In the genomic region with DNA sequence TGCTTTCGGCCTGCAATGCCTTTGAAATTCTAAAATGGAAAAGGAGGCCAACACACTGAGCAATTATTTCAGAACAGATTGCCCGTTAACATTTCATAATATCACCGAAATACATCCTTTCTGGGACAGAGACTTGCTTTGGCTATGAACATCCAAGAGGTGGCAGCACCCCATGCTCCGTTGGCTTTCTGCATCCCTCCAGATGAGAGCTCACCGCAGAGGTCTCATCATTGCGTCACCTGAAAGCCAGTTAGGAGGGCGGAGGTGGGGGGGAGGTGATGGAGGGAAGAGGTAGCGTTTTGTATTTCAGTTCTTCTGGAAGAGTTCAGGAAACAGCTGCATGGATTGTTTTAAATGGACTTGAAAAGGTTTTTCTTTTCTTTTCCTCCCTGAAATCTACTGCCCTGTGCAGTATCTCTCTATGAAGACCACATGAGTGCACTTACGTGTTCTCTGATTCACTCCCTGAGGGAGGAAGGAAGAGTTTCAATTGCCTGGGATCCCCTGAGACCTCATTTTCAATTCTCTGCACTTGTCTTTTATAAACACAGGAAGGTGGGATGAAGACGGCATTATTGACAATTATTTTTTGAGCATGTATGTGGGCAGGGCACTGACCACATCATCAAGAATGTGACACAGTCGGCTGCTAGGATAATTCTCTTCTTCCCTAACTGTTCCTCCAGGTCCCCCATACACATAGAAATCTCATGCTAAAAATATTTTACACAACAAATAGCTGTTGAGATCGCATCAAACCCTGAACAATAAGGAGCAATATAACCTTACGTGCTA, we compare ENCODE assay signal across 8 cellular contexts.
DNase-seq lines count a peak whose midpoint lies in the region; ATAC-seq and TF ChIP-seq lines count a peak whose summit lies in the region.

No MANE protein-coding gene starts in this region.

- no peaks in the 10 kb centered on the region for H3K9me3 Mint-ChIP-seq in activated naive CD4-positive, alpha-beta T cell treated with anti-CD3 and anti-CD28 coated beads for 36 hours

- H3K27ac Mint-ChIP-seq in activated naive CD4-positive, alpha-beta T cell treated with anti-CD3 and anti-CD28 coated beads for 36 hours: no peak overlapping the region

- H3K4me1 Mint-ChIP-seq in activated naive CD4-positive, alpha-beta T cell treated with anti-CD3 and anti-CD28 coated beads for 36 hours (ENCODE audit: low read depth): peaks cover 8% of the 10 kb centered on the region

- H3K4me3 Mint-ChIP-seq in activated naive CD4-positive, alpha-beta T cell treated with anti-CD3 and anti-CD28 coated beads for 36 hours: peak overlapping the region; percentile 21

- H3K27me3 ChIP-seq in SJSA1 (replicated peaks) (no peaks in the 10 kb centered on the region), aorta (ENCODE audit: control insufficient read depth in 1 of 2, insufficient read depth in 2 of 2, low read length in 1 of 2) (no peaks in the 10 kb centered on the region)

- no peaks in the 10 kb centered on the region for H3K36me3 Mint-ChIP-seq in activated naive CD4-positive, alpha-beta T cell treated with anti-CD3 and anti-CD28 coated beads for 36 hours (ENCODE audit: low read depth)

- TF ChIP-seq POLR2A in NB4 (IDR thresholded peaks at IDR 0.05; ENCODE audit: extremely low read depth, insufficient read length): no peak

- 26 to 28% methylated on average over 13 of the region's 13 CpGs for whole genome bisulfite sequencing in aorta, 2 donors

- peak; percentile 99 for ATAC-seq in HG02610 (IDR thresholded peaks at IDR 0.05; ENCODE audit: unreplicated experiment)
- peak; percentile 91 for ATAC-seq in aorta (ENCODE audit: low FRiP score)

- intact Hi-C loops in activated naive CD4-positive, alpha-beta T cell treated with anti-CD3 and anti-CD28 coated beads for 36 hours (cut with micrococcal nuclease): loop anchor here (1.0 to 10.0 kb wide), 7 partner anchors 98 to 640 kb away; partner anchors contain the start of genes C4orf33, JADE1 and SCLT1
- intact Hi-C loops in posterior cingulate gyrus (cut with DNase I): loop anchor here (2.0 to 5.0 kb wide), 2 partner anchors 353 to 408 kb away; partner anchors contain the start of gene JADE1
- intact Hi-C loops in aorta (cut with DNase I): loop anchor here (1.0 to 10.0 kb wide), 6 partner anchors 98 to 408 kb away; no protein-coding TSS in a partner anchor

- H3K36me3 ChIP-seq in SJSA1: no peaks in the 10 kb centered on the region
- no peaks in the 10 kb centered on the region for H3K36me3 ChIP-seq in aorta (ENCODE audit: control insufficient read depth in 1 of 2, insufficient read depth in 2 of 2, low read length in 1 of 2)

- CTCF ChIA-PET in activated naive CD4-positive, alpha-beta T cell treated with anti-CD3 and anti-CD28 coated beads for 36 hours (lab: Charles Lee): interaction anchor here (0.6 to 2.7 kb wide), 19 partner anchors 11 to 544 kb away, joined by 3 to 14 read pairs (median 4); no protein-coding TSS in a partner anchor

- H3K4me3 ChIP-seq in NB4 (ENCODE audit: low read depth, low read length) (no peak overlapping the region), SJSA1 (no peak overlapping the region; the same call in 1 of the 2 replicates), aorta (ENCODE audit: low read length in 2 of 2) (no peak overlapping the region)

- DNase-seq in NB4 (ENCODE audit: low read depth): peak; percentile 88
- peak; percentile 86 to 91 for DNase-seq in SJSA1 (ENCODE audit: low read depth in 1 of 2, low spot score in 2 of 2)
- peak; percentile 84 for DNase-seq in activated naive CD4-positive, alpha-beta T cell treated with anti-CD3 and anti-CD28 coated beads for 36 hours
- DNase-seq in glomerular visceral epithelial cell (ENCODE audit: extremely low spot score): peak; percentile 97
- DNase-seq in posterior cingulate gyrus: peak; percentile 48 to 95 (median 74)
- peak; percentile 84 to 88 for DNase-seq in aorta

- H3K9me3 ChIP-seq in SJSA1 (replicated peaks) (no peaks in the 10 kb centered on the region), aorta (ENCODE audit: control insufficient read depth, low read length) (no peaks in the 10 kb centered on the region)

- H3K4me1 ChIP-seq in SJSA1 (replicated peaks): peaks cover 28% of the 10 kb centered on the region
- no peaks in the 10 kb centered on the region for H3K4me1 ChIP-seq in aorta (ENCODE audit: control insufficient read depth in 1 of 2, insufficient read depth in 2 of 2, low read length in 2 of 2)

- no peaks in the 10 kb centered on the region for H3K27me3 Mint-ChIP-seq in activated naive CD4-positive, alpha-beta T cell treated with anti-CD3 and anti-CD28 coated beads for 36 hours (ENCODE audit: low read depth)

- peak overlapping the region; percentile 67 for H3K27ac ChIP-seq in SJSA1
- H3K27ac ChIP-seq in aorta (ENCODE audit: low read depth in 1 of 2, low read length in 2 of 2): no peak overlapping the region

- TF ChIP-seq CTCF in GM12874 (IDR thresholded peaks at IDR 0.05; ENCODE audit: insufficient read depth, low read depth, low read length) (peak; percentile 78), NB4 (IDR thresholded peaks at IDR 0.05; ENCODE audit: low read depth, low read length) (peak; percentile 75)
